ENCODE assay signal across 1 cellular context in genomic region chr7:142813699-142814098, GRCh38.
TF ChIP-seq lines count a peak whose summit lies in the region.

No MANE protein-coding gene starts in this region.

TF ChIP-seq in H1, 55 proteins besides CTCF, POLR2A, EP300 and RAD21:
- TF ChIP-seq POU5F1 (IDR thresholded peaks at IDR 0.05; ENCODE audit: low read depth, low read length): no peak
- no peak for TF ChIP-seq ZNF274 (IDR thresholded peaks at IDR 0.05; ENCODE audit: borderline replicate concordance, extremely low read depth, low read length)
